ENCODE assay signal across 8 cellular contexts in genomic region chr15:63601026-63601726, GRCh38. TPM values are rescaled to one million over a fixed set of nuclear protein-coding genes. Genes with fewer than 3 reads are reported as not detected.
DNase-seq lines count a peak whose midpoint lies in the region; ATAC-seq and TF ChIP-seq lines count a peak whose summit lies in the region.

No MANE protein-coding gene starts in this region.

- H3K79me2 ChIP-seq in PC-3 (ENCODE audit: low read length), result peaks cover 6% of the 10 kb centered on the region

- 0 to 1% (median 1%) methylated on average over 53 to 64 of the region's 64 CpGs for WGBS in psoas muscle, 3 donors

- TF ChIP-seq CTCF in GM12865 (IDR thresholded peaks at IDR 0.05; ENCODE audit: insufficient read depth, low read depth, low read length, missing control alignments) (no peak), PC-3 (conservative IDR thresholded peaks at IDR 0.05; ENCODE audit: low read depth, low read length) (no peak), psoas muscle (IDR thresholded peaks at IDR 0.05) (no peak)

- no peaks in the 10 kb centered on the region for H4K20me1 ChIP-seq in PC-3 (ENCODE audit: low read length)

- H3K4me3 ChIP-seq in GM12865 (ENCODE audit: low read depth, low read length) (peak overlapping the region; percentile 70), PC-3 (ENCODE audit: low read length) (peak overlapping the region; percentile 94), psoas muscle (peak overlapping the region; percentile 90)

- peak overlapping the region; percentile 92 for H3K4me2 ChIP-seq in PC-3 (ENCODE audit: low read length)

- POLR2A ChIA-PET in PC-3 (lab: Charles Lee; ENCODE audit: unreplicated experiment), result no interaction called here

- no peaks in the 10 kb centered on the region for H3K9me3 ChIP-seq in PC-3 (ENCODE audit: low read length)
- no peaks in the 10 kb centered on the region for H3K9me3 ChIP-seq in psoas muscle

- DNase-seq in GM12865 (ENCODE audit: low read depth) (peak; percentile 58), PC-3 (no peak), head of caudate nucleus (peak in 27 of 42 donors; percentile 17 to 71 (median 47)), psoas muscle (peak; percentile 46 to 67), mucosa of gallbladder (ENCODE audit: low spot score) (no peak), NCI-H2029 treated with DMSO at 0.1 percent for 48 hours (lab: John Stamatoyannopoulos, UW) (no peak)
- DNase-seq in activated gamma-delta T cell treated with anti-CD3 and anti-CD28 coated beads, Interleukin-2, amount 50 U/mL, for 16 hours (ENCODE audit: low read depth), result peak; percentile 30

- no peaks in the 10 kb centered on the region for H3K9me2 ChIP-seq in PC-3 (replicated peaks; ENCODE audit: low read length)

- H3K4me1 ChIP-seq in PC-3 (ENCODE audit: insufficient read depth, low read length), result peaks cover 7% of the 10 kb centered on the region; the same call in 1 of the 2 replicates
- H3K4me1 ChIP-seq in psoas muscle, result peaks cover 35% of the 10 kb centered on the region

- H3K9ac ChIP-seq in PC-3 (ENCODE audit: low read length), result peak overlapping the region; percentile 49

- ATAC-seq in HG02571 (IDR thresholded peaks at IDR 0.05; ENCODE audit: unreplicated experiment) (peak; percentile 12), PC-3 (peak; percentile 16), psoas muscle (peak; percentile 4 to 9 (median 6))

- H2AFZ ChIP-seq in PC-3 (ENCODE audit: low read length), result peak overlapping the region; percentile 80

- intact Hi-C loops in PC-3 (cut with micrococcal nuclease) (no loop called here), head of caudate nucleus (cut with DNase I) (loop anchor here (2.0 to 10.0 kb wide), 2 partner anchors 96 to 554 kb away; partner anchors contain the start of genes SNX22 and USP3), psoas muscle (cut with DNase I) (no loop called here)

- CTCF ChIA-PET in PC-3 (lab: Charles Lee), result interaction anchor here (0.6 kb wide), 1 partner anchor 100 kb away, joined by 3 read pairs; no protein-coding TSS in a partner anchor

- H3K36me3 ChIP-seq in PC-3 (ENCODE audit: low read depth, low read length) (no peaks in the 10 kb centered on the region), psoas muscle (ENCODE audit: insufficient read depth in 1 of 2, low read depth in 1 of 2) (peaks cover 0 to 7% of the 10 kb centered on the region in 2 donors)

- H3K27ac ChIP-seq in PC-3 (ENCODE audit: low read length), result no peak overlapping the region
- peak overlapping the region; percentile 90 for H3K27ac ChIP-seq in psoas muscle

- no TSS peak for BruUV-seq in PC-3 (replicated peaks; lab: Mats Ljungman, UMichigan)

- H3F3A ChIP-seq in PC-3 (ENCODE audit: low read length, unreplicated experiment), result no peaks in the 10 kb centered on the region

- no peaks in the 10 kb centered on the region for H3K27me3 ChIP-seq in PC-3 (ENCODE audit: low read length)
- no peaks in the 10 kb centered on the region for H3K27me3 ChIP-seq in psoas muscle (ENCODE audit: insufficient read depth in 3 of 3, low read length in 2 of 3)

RNA-seq across cellular contexts. Expression of gene FBXL22, which starts 4.0 kb away (rescaled TPM):
- 0.46 and 2.0 TPM in 2 replicates for total RNA-seq in PC-3 (2014; rRNA removed)
- total RNA-seq in psoas muscle, result 1 to 10 TPM in 1 of 4 donors, under 1 TPM in 3; 0.27 to 6.6 (median 0.63) TPM
- under 1 TPM; 0.17 to 0.66 (median 0.35) TPM for polyA plus RNA-seq in psoas muscle
- total RNA-seq in mucosa of gallbladder, result 58.4 TPM

Comparison
In these comparisons a context has a peak if more than half of its experiments do, and no peak if none do; other contexts are left out.
1. DNase-seq: peak in GM12865 (single experiment), activated gamma-delta T cell treated with anti-CD3 and anti-CD28 coated beads, Interleukin-2, amount 50 U/mL, for 16 hours (single experiment), head of caudate nucleus (27 of 42) and psoas muscle (2 of 2); none in PC-3 (single experiment), mucosa of gallbladder (single experiment) and NCI-H2029 treated with DMSO at 0.1 percent for 48 hours (single experiment).
2. Peak in every context shown above with its lines, with median percentiles within 50 percentile points of each other: H3K4me3 ChIP-seq and ATAC-seq.